Comparison of ENCODE assay signal across 9 cellular contexts in genomic region chr16:1941162-1941923, GRCh38. TPM values are rescaled to one million over a fixed set of nuclear protein-coding genes. Genes with fewer than 3 reads are reported as not detected.
DNase-seq lines count a peak whose midpoint lies in the region; ATAC-seq and TF ChIP-seq lines count a peak whose summit lies in the region.
"Had no signal": no experiment of that assay in that cellular context is flagged by ENCODE, and none has a peak within 500 bp of the region (broad histone marks: within the 10 kb centered on the region; RNA-seq: fewer than 3 reads in every experiment).

No MANE protein-coding gene starts in this region.

- CTCF ChIA-PET in CD4-positive, alpha-beta T cell (lab: Charles Lee), result no interaction called here

- no peaks in the 10 kb centered on the region for H3K27me3 Mint-ChIP-seq in CD4-positive, alpha-beta T cell
- H3K27me3 Mint-ChIP-seq in natural killer cell (ENCODE audit: low read depth in 2 of 2), result no peaks in the 10 kb centered on the region

- peak overlapping the region; percentile 93 for H3K4me3 Mint-ChIP-seq in CD4-positive, alpha-beta T cell
- peak overlapping the region; percentile 90 for H3K4me3 Mint-ChIP-seq in natural killer cell

- H3K27me3 ChIP-seq in CD4-positive, alpha-beta T cell (ENCODE audit: control insufficient read depth, insufficient read depth, low read length), result no peaks in the 10 kb centered on the region

- no peaks in the 10 kb centered on the region for H3K9me3 Mint-ChIP-seq in CD4-positive, alpha-beta T cell
- no peaks in the 10 kb centered on the region for H3K9me3 Mint-ChIP-seq in natural killer cell

- no peak overlapping the region for H3K27ac Mint-ChIP-seq in CD4-positive, alpha-beta T cell
- H3K27ac Mint-ChIP-seq in natural killer cell, result no peak overlapping the region

- POLR2A ChIA-PET in CD4-positive, alpha-beta T cell (lab: Charles Lee), result interaction anchor here (1.3 to 2.0 kb wide), 2 partner anchors 20 to 51 kb away, joined by 3 to 4 read pairs; no protein-coding TSS in a partner anchor

- H3K4me1 Mint-ChIP-seq in CD4-positive, alpha-beta T cell (ENCODE audit: low read depth), result peaks cover 18% of the 10 kb centered on the region
- H3K4me1 Mint-ChIP-seq in natural killer cell, result peaks cover 6 to 24% of the 10 kb centered on the region in 2 donors

- ATAC-seq in CD4-positive, alpha-beta T cell (ENCODE audit: poor library complexity), result no peak
- ATAC-seq in natural killer cell (no peak), GM18873 (IDR thresholded peaks at IDR 0.05; ENCODE audit: low FRiP score, unreplicated experiment) (no peak), HG03159 (IDR thresholded peaks at IDR 0.05; ENCODE audit: unreplicated experiment) (no peak)

- no peak for DNase-seq in CD4-positive, alpha-beta T cell
- no peak for DNase-seq in LNCaP clone FGC (ENCODE audit: low read depth)
- peak in 1 of 2 donors; percentile 39 for DNase-seq in cardiac fibroblast (ENCODE audit: low read depth in 2 of 2)
- no peak for DNase-seq in natural killer cell
- DNase-seq in stimulated activated CD4-positive, alpha-beta T cell treated with anti-CD3 and anti-CD28 coated beads, Interleukin-2, amount 100 ng/mL, for 24 hours, result no peak
- no peak for DNase-seq in T-helper 9 cell
- DNase-seq: NCI-H1436 treated with DMSO at 0.1 percent for 48 hours had no signal

- peaks cover 13% of the 10 kb centered on the region for H3K36me3 Mint-ChIP-seq in CD4-positive, alpha-beta T cell (ENCODE audit: low read depth)
- H3K36me3 Mint-ChIP-seq in natural killer cell, result no peaks in the 10 kb centered on the region

- H3K27ac ChIP-seq in CD4-positive, alpha-beta T cell (ENCODE audit: low read depth, low read length), result no peak overlapping the region

- H3K9me3 ChIP-seq in CD4-positive, alpha-beta T cell (ENCODE audit: control insufficient read depth, low read length), result no peaks in the 10 kb centered on the region

- H3K4me3 ChIP-seq in LNCaP clone FGC (ENCODE audit: low read depth, low read length) (peak overlapping the region; percentile 94), cardiac fibroblast (replicated peaks in 1 of 2; ENCODE audit: low read depth in 2 of 2, low read length in 2 of 2) (peak overlapping the region; percentile 5 to 86)

- no peak for TF ChIP-seq CTCF in CD4-positive, alpha-beta T cell (IDR thresholded peaks at IDR 0.05)
- TF ChIP-seq CTCF in LNCaP clone FGC (IDR thresholded peaks at IDR 0.05; ENCODE audit: control insufficient read depth, extremely low read depth, insufficient read depth), result 0 out of 2 replicates have a peak, but pooled peaks have one; percentile 6
- no peak for TF ChIP-seq CTCF in cardiac fibroblast (IDR thresholded peaks at IDR 0.05; ENCODE audit: low read depth, low read length)
- TF ChIP-seq CTCF in natural killer cell (IDR thresholded peaks at IDR 0.05), result no peak

- intact Hi-C loops in CD4-positive, alpha-beta T cell (cut with DNase I, micrococcal nuclease), result loop anchor here (5.0 kb wide), 3 partner anchors 51 to 174 kb away; partner anchors contain the start of genes NUBP2 (in 1 of the 2) and SPSB3 (in 1 of the 2)
- intact Hi-C loops in natural killer cell (cut with micrococcal nuclease), result no loop called here

RNA-seq across cellular contexts. Expression of gene MSRB1, which starts 1.7 kb away (rescaled TPM):
- total RNA-seq in CD4-positive, alpha-beta T cell, result 1 to 10 TPM; 2.3 to 2.4 TPM
- 10 to 100 TPM; 10.8 to 19.9 (median 14.8) TPM for total RNA-seq in natural killer cell

RNA-seq across cellular contexts. Expression of gene RPL3L, which starts 13.1 kb away (rescaled TPM):
- not detected for total RNA-seq in CD4-positive, alpha-beta T cell
- total RNA-seq in natural killer cell, result not detected

RNA-seq across cellular contexts. Expression of gene NDUFB10, which starts 18.0 kb away (rescaled TPM):
- total RNA-seq in CD4-positive, alpha-beta T cell, result 10 to 100 TPM; 40.7 to 41.1 TPM
- total RNA-seq in natural killer cell, result 10 to 100 TPM; 54.5 to 61.1 (median 59.5) TPM

RNA-seq across cellular contexts. Expression of gene HS3ST6, which starts 23.1 kb away (rescaled TPM):
- not detected for total RNA-seq in CD4-positive, alpha-beta T cell
- total RNA-seq in natural killer cell, result not detected

RNA-seq across cellular contexts. Expression of gene RPS2, which starts 23.3 kb away (rescaled TPM):
- 1,000 to 10,000 TPM; 3,604 to 3,755 TPM for total RNA-seq in CD4-positive, alpha-beta T cell
- 1,000 to 10,000 TPM; 1,124 to 1,385 (median 1,274) TPM for total RNA-seq in natural killer cell
